Comparison of ENCODE assay signal across 28 cellular contexts in genomic region chr7:135300913-135301765, GRCh38.
DNase-seq lines count a peak whose midpoint lies in the region; ATAC-seq and TF ChIP-seq lines count a peak whose summit lies in the region.
"Had no signal": no experiment of that assay in that cellular context is flagged by ENCODE, and none has a peak within 500 bp of the region (broad histone marks: within the 10 kb centered on the region; RNA-seq: fewer than 3 reads in every experiment).

No MANE protein-coding gene starts in this region.

- H3K4me1 ChIP-seq in GM23248 (ENCODE audit: insufficient read depth) (peaks cover 12% of the 10 kb centered on the region), RWPE2 (ENCODE audit: insufficient read depth, poor library complexity, severe bottlenecking) (peaks cover 2% of the 10 kb centered on the region), aorta (ENCODE audit: control insufficient read depth in 1 of 2, insufficient read depth in 2 of 2, low read length in 2 of 2) (no peaks in the 10 kb centered on the region), hepatocyte (ENCODE audit: insufficient read depth) (peaks cover 4% of the 10 kb centered on the region)
- H3K4me1 ChIP-seq: heart right ventricle, right atrium auricular region had no signal

- H3K9me3 ChIP-seq in GM23248 (ENCODE audit: low read depth) (no peaks in the 10 kb centered on the region), RWPE2 (ENCODE audit: severe bottlenecking) (peaks cover 7% of the 10 kb centered on the region), aorta (ENCODE audit: control insufficient read depth, low read length) (peaks cover 4% of the 10 kb centered on the region), hepatocyte (ENCODE audit: low read depth) (no peaks in the 10 kb centered on the region)
- H3K9me3 ChIP-seq: ovary, thoracic aorta had no signal

- H3K79me2 ChIP-seq in GM23248 (ENCODE audit: insufficient read depth) (no peaks in the 10 kb centered on the region), hepatocyte (no peaks in the 10 kb centered on the region)

- H3K27ac ChIP-seq in GM23248 (no peak overlapping the region), RWPE2 (ENCODE audit: poor library complexity, severe bottlenecking) (peak overlapping the region; percentile 32), aorta (ENCODE audit: low read depth in 1 of 2, low read length in 2 of 2) (no peak overlapping the region), hepatocyte (no peak overlapping the region)
- H3K27ac ChIP-seq: heart right ventricle, ovary, right atrium auricular region, thoracic aorta had no signal

- in situ Hi-C loops in GM23248 (cut with MboI), result no loop called here

- peak overlapping the region; percentile 4 for H3K4me2 ChIP-seq in GM23248 (ENCODE audit: unreplicated experiment)
- H3K4me2 ChIP-seq in hepatocyte, result no peak overlapping the region

- no peak overlapping the region for H3K9ac ChIP-seq in GM23248

- no peak for TF ChIP-seq CTCF in RWPE2 (IDR thresholded peaks at IDR 0.05; ENCODE audit: poor library complexity, severe bottlenecking)
- TF ChIP-seq CTCF in fibroblast of mammary gland (conservative IDR thresholded peaks at IDR 0.05; ENCODE audit: control insufficient read depth, insufficient read depth, low read depth, low read length), result no peak
- no peak for TF ChIP-seq CTCF in hepatocyte (IDR thresholded peaks at IDR 0.05; ENCODE audit: poor library complexity)

- H3K4me3 ChIP-seq in GM23248, result no peak overlapping the region
- H3K4me3 ChIP-seq in RWPE2 (ENCODE audit: severe bottlenecking), result no peak overlapping the region
- H3K4me3 ChIP-seq in fibroblast of mammary gland (ENCODE audit: control insufficient read depth, low read depth, low read length), result no peak overlapping the region
- H3K4me3 ChIP-seq in aorta (ENCODE audit: low read length in 2 of 2), result no peak overlapping the region
- no peak overlapping the region for H3K4me3 ChIP-seq in hepatocyte
- H3K4me3 ChIP-seq: heart right ventricle, ovary, right atrium auricular region, thoracic aorta had no signal

- H4K20me1 ChIP-seq in GM23248 (ENCODE audit: insufficient read depth), result no peaks in the 10 kb centered on the region
- no peaks in the 10 kb centered on the region for H4K20me1 ChIP-seq in hepatocyte (ENCODE audit: insufficient read depth, poor library complexity, severe bottlenecking)

- WGBS in GM23248 (ENCODE audit: low coverage in 1 of 2, low lambda C conversion rate in 2 of 2, missing lambda C conversion rate in 2 of 2), 2 experiments, result 39 to 44% methylated on average over 3 of the region's 3 CpGs
- WGBS in aorta, 2 donors, result 71 to 73% methylated on average over 3 of the region's 3 CpGs
- 88% methylated on average over 3 of the region's 3 CpGs for WGBS in hepatocyte (ENCODE audit: low lambda C conversion rate, missing lambda C conversion rate)

- peaks cover 15% of the 10 kb centered on the region for H3F3A ChIP-seq in GM23248 (ENCODE audit: insufficient read depth)

- DNase-seq in GM23248 (peak; percentile 64), RWPE2 (ENCODE audit: low spot score) (no peak), fibroblast of mammary gland (ENCODE audit: low read depth) (peak; percentile 51), aorta (no peak), left lobe of liver (ENCODE audit: low spot score) (no peak), hepatocyte (ENCODE audit: low spot score) (no peak)
- DNase-seq: activated CD4-positive, alpha-beta T cell treated with anti-CD3 and anti-CD28 coated beads for 48 hours; activated naive CD4-positive, alpha-beta T cell treated with Interleukin-2 at 50 U/mL for 16 hours; activated T-cell treated with anti-CD3 and anti-CD28 coated beads, Interleukin-2, amount 50 U/mL, for 48 hours; AML-193; amygdala; CD4-positive, alpha-beta memory T cell; DMS 273 treated with DMSO at 0.1 percent for 48 hours; GDM1; GOT3; heart right ventricle; left colon; mesenchymal stem cell; NCI-H1092; NCI-H187 treated with DMSO at 0.1 percent for 48 hours; NCI-H69; ovary; stimulated activated CD4-positive, alpha-beta T cell treated with anti-CD3 and anti-CD28 coated beads, Interleukin-4, amount 100 ng/mL, for 1 hour; stimulated activated naive CD4-positive, alpha-beta T cell; T-helper 2 cell had no signal

- H3K36me3 ChIP-seq in GM23248 (ENCODE audit: low read depth) (no peaks in the 10 kb centered on the region), RWPE2 (ENCODE audit: low read depth) (no peaks in the 10 kb centered on the region), aorta (ENCODE audit: control insufficient read depth in 1 of 2, insufficient read depth in 2 of 2, low read length in 1 of 2) (no peaks in the 10 kb centered on the region), hepatocyte (replicated peaks; ENCODE audit: insufficient read depth, low read depth) (no peaks in the 10 kb centered on the region)
- H3K36me3 ChIP-seq: heart right ventricle, ovary, right atrium auricular region, thoracic aorta had no signal

- H3K9me2 ChIP-seq in GM23248 (ENCODE audit: insufficient read depth) (no peaks in the 10 kb centered on the region), hepatocyte (replicated peaks; ENCODE audit: insufficient read depth) (no peaks in the 10 kb centered on the region)

- ATAC-seq in RWPE2 (ENCODE audit: low read depth), result no peak
- peak; percentile 15 for ATAC-seq in aorta (ENCODE audit: low FRiP score)
- no peak for ATAC-seq in left lobe of liver
- ATAC-seq in HG02981 (IDR thresholded peaks at IDR 0.05; ENCODE audit: unreplicated experiment), result no peak
- ATAC-seq: heart right ventricle, left colon had no signal

- H3K27me3 ChIP-seq in GM23248 (replicated peaks; ENCODE audit: insufficient read depth) (no peaks in the 10 kb centered on the region), RWPE2 (ENCODE audit: insufficient read depth, poor library complexity, severe bottlenecking) (no peaks in the 10 kb centered on the region), aorta (ENCODE audit: control insufficient read depth in 1 of 2, insufficient read depth in 2 of 2, low read length in 1 of 2) (no peaks in the 10 kb centered on the region), hepatocyte (no peaks in the 10 kb centered on the region)
- H3K27me3 ChIP-seq: ovary, right atrium auricular region had no signal

- intact Hi-C loops in aorta (cut with DNase I), result no loop called here

- no peak overlapping the region for H2AFZ ChIP-seq in GM23248
- no peak overlapping the region for H2AFZ ChIP-seq in hepatocyte

Comparison
In these comparisons a context has a peak if more than half of its experiments do, and no peak if none do; other contexts are left out.
1. DNase-seq: peak in GM23248 (single experiment) and fibroblast of mammary gland (single experiment); none in RWPE2 (single experiment), aorta (0 of 2), left lobe of liver (single experiment) and hepatocyte (single experiment).